ENCODE assay signal across 22 cellular contexts in genomic region chr15:99906356-99906755, GRCh38.
A peak's percentile ranks its signal among the peaks of the same experiment; 100 is the strongest.
DNase-seq lines count a peak whose midpoint lies in the region; ATAC-seq and TF ChIP-seq lines count a peak whose summit lies in the region.
"Had no signal": no experiment of that assay in that cellular context is flagged by ENCODE, and none has a peak within 500 bp of the region (broad histone marks: within the 10 kb centered on the region; RNA-seq: fewer than 3 reads in every experiment).

No MANE protein-coding gene starts in this region.

- no peaks in the 10 kb centered on the region for H3K27me3 Mint-ChIP-seq in activated CD4-positive, alpha-beta T cell treated with anti-CD3 and anti-CD28 coated beads for 36 hours
- H3K27me3 Mint-ChIP-seq: CD4-positive, alpha-beta T cell had no signal

- H2AFZ ChIP-seq in neural cell (ENCODE audit: low read depth, low read length), result no peak overlapping the region
- H2AFZ ChIP-seq: GM23248 had no signal

- H3K9me3 ChIP-seq in neural cell (ENCODE audit: low read length) (no peaks in the 10 kb centered on the region), thyroid gland (peaks cover 4% of the 10 kb centered on the region), right atrium auricular region (no peaks in the 10 kb centered on the region)

- no peaks in the 10 kb centered on the region for H3K79me2 ChIP-seq in neural cell (replicated peaks; ENCODE audit: insufficient read depth, low read length)

- H3K4me3 Mint-ChIP-seq in activated CD4-positive, alpha-beta T cell treated with anti-CD3 and anti-CD28 coated beads for 36 hours, result no peak overlapping the region
- H3K4me3 Mint-ChIP-seq: B cell; CD4-positive, alpha-beta T cell; CD8-positive, alpha-beta memory T cell had no signal

- H3K4me1 Mint-ChIP-seq in activated CD4-positive, alpha-beta T cell treated with anti-CD3 and anti-CD28 coated beads for 36 hours, result peaks cover 9% of the 10 kb centered on the region
- H3K4me1 Mint-ChIP-seq: B cell; CD8-positive, alpha-beta memory T cell had no signal

- no peak for TF ChIP-seq EP300 in neural cell (conservative IDR thresholded peaks at IDR 0.05; ENCODE audit: poor library complexity, severe bottlenecking)

- H3K9ac ChIP-seq in neural cell (ENCODE audit: low read length), result no peak overlapping the region
- H3K9ac ChIP-seq: BLaER1 treated with 17β-estradiol and CSF1 and Interleukin-3, amounts not matched to agents 10 nM and 100 nM; GM23248 had no signal

- H3K27ac ChIP-seq in neural cell (ENCODE audit: low read length) (peak overlapping the region; percentile 23), thyroid gland (peak overlapping the region in 2 of 3 donors; percentile 24 to 30), right atrium auricular region (no peak overlapping the region)
- H3K27ac ChIP-seq: 22Rv1; BLaER1 treated with 17β-estradiol and CSF1 and Interleukin-3, amounts not matched to agents 10 nM and 100 nM; GM23248 had no signal

- TF ChIP-seq POLR2A in thyroid gland (IDR thresholded peaks at IDR 0.05), result no peak

- H3K4me1 ChIP-seq in thyroid gland (peaks cover 24 to 26% of the 10 kb centered on the region in 2 donors), right atrium auricular region (no peaks in the 10 kb centered on the region)

- CTCF ChIA-PET in activated CD4-positive, alpha-beta T cell treated with anti-CD3 and anti-CD28 coated beads for 36 hours (lab: Charles Lee), result no interaction called here

- intact Hi-C loops in activated CD4-positive, alpha-beta T cell treated with anti-CD3 and anti-CD28 coated beads for 36 hours (cut with DNase I, micrococcal nuclease), result no loop called here
- intact Hi-C loops in thyroid gland (cut with DNase I), result no loop called here

- TF ChIP-seq CTCF in neural cell (IDR thresholded peaks at IDR 0.05; ENCODE audit: poor library complexity, severe bottlenecking), result no peak
- no peak for TF ChIP-seq CTCF in thyroid gland (IDR thresholded peaks at IDR 0.05)
- no peak for TF ChIP-seq CTCF in right atrium auricular region (IDR thresholded peaks at IDR 0.05)

- POLR2A ChIA-PET in activated CD4-positive, alpha-beta T cell treated with anti-CD3 and anti-CD28 coated beads for 36 hours (lab: Charles Lee), result no interaction called here

- H3K36me3 ChIP-seq in neural cell (ENCODE audit: insufficient read depth, low read length), result no peaks in the 10 kb centered on the region
- H3K36me3 ChIP-seq in thyroid gland, result no peaks in the 10 kb centered on the region
- no peaks in the 10 kb centered on the region for H3K36me3 ChIP-seq in right atrium auricular region
- H3K36me3 ChIP-seq: BLaER1 treated with 17β-estradiol and CSF1 and Interleukin-3, amounts not matched to agents 10 nM and 100 nM had no signal

- H3F3A ChIP-seq in neural cell (ENCODE audit: insufficient read depth, low read length, poor library complexity, severe bottlenecking), result no peaks in the 10 kb centered on the region

- no peak overlapping the region for H3K4me3 ChIP-seq in neural cell (ENCODE audit: low read length)
- H3K4me3 ChIP-seq in thyroid gland (replicated peaks in 1 of 3), result no peak overlapping the region
- H3K4me3 ChIP-seq in right atrium auricular region, result no peak overlapping the region
- H3K4me3 ChIP-seq: BLaER1 treated with 17β-estradiol and CSF1 and Interleukin-3, amounts not matched to agents 10 nM and 100 nM; GM12878; GM23248 had no signal

- 22 to 30% methylated on average over 4 of the region's 4 CpGs for WGBS in thyroid gland, 2 donors

- peak overlapping the region; percentile 58 for H3K27ac Mint-ChIP-seq in activated CD4-positive, alpha-beta T cell treated with anti-CD3 and anti-CD28 coated beads for 36 hours
- H3K27ac Mint-ChIP-seq: B cell; CD14-positive monocyte; CD4-positive, alpha-beta T cell; CD8-positive, alpha-beta memory T cell had no signal

- H3K36me3 Mint-ChIP-seq in activated CD4-positive, alpha-beta T cell treated with anti-CD3 and anti-CD28 coated beads for 36 hours (ENCODE audit: low read depth), result no peaks in the 10 kb centered on the region
- H3K36me3 Mint-ChIP-seq: CD14-positive monocyte; CD8-positive, alpha-beta memory T cell had no signal

- no peak for ATAC-seq in activated CD4-positive, alpha-beta T cell treated with anti-CD3 and anti-CD28 coated beads for 36 hours
- no peak for ATAC-seq in HG02571 (IDR thresholded peaks at IDR 0.05; ENCODE audit: unreplicated experiment)
- ATAC-seq: GM12878 had no signal

- H4K20me1 ChIP-seq in neural cell (ENCODE audit: insufficient read depth), result no peaks in the 10 kb centered on the region
- H4K20me1 ChIP-seq: BLaER1 treated with 17β-estradiol and CSF1 and Interleukin-3, amounts not matched to agents 10 nM and 100 nM had no signal

- H3K4me2 ChIP-seq in neural cell (ENCODE audit: low read length), result no peak overlapping the region

- no peak for TF ChIP-seq RAD21 in neural cell (conservative IDR thresholded peaks at IDR 0.05)

- H3K9me2 ChIP-seq in neural cell (ENCODE audit: insufficient read depth, low read length), result no peaks in the 10 kb centered on the region

- no peaks in the 10 kb centered on the region for H3K9me3 Mint-ChIP-seq in activated CD4-positive, alpha-beta T cell treated with anti-CD3 and anti-CD28 coated beads for 36 hours (ENCODE audit: low read depth)
- H3K9me3 Mint-ChIP-seq: CD4-positive, alpha-beta T cell; CD8-positive, alpha-beta memory T cell had no signal

- H3K27me3 ChIP-seq in neural cell (ENCODE audit: insufficient read depth, low read depth, low read length) (no peaks in the 10 kb centered on the region), thyroid gland (no peaks in the 10 kb centered on the region), right atrium auricular region (no peaks in the 10 kb centered on the region)
- H3K27me3 ChIP-seq: BLaER1 treated with 17β-estradiol and CSF1 and Interleukin-3, amounts not matched to agents 10 nM and 100 nM had no signal

- DNase-seq in activated CD4-positive, alpha-beta T cell treated with anti-CD3 and anti-CD28 coated beads for 36 hours, result no peak
- DNase-seq in activated CD4-positive, alpha-beta T cell treated with anti-CD3 and anti-CD28 coated beads, Interleukin-2, amount 50 U/mL, for 1 hour, result no peak
- DNase-seq in foreskin melanocyte (peak; percentile 96), thyroid gland (no peak), right atrium auricular region (ENCODE audit: low spot score) (no peak)
- DNase-seq in stimulated activated CD4-positive, alpha-beta T cell treated with anti-CD3 and anti-CD28 coated beads, Interleukin-1b, Interleukin-23, amount 100 ng/mL, for 48 hours, result no peak
- DNase-seq: CD4-positive, alpha-beta T cell; CD8-positive, alpha-beta memory T cell; DMS 273 treated with DMSO at 0.1 percent for 48 hours; DMS79; EL; GDM1; GM23248; H7; HCEC 1CT had no signal

TF ChIP-seq in neural cell, 6 proteins besides CTCF, POLR2A, EP300 and RAD21:
- no peak for TF ChIP-seq POLR2AphosphoS5 (IDR thresholded peaks at IDR 0.05)
- no peak for TF ChIP-seq MXI1 (conservative IDR thresholded peaks at IDR 0.05; ENCODE audit: poor library complexity, severe bottlenecking)
- no peak for TF ChIP-seq REST (IDR thresholded peaks at IDR 0.05; ENCODE audit: borderline replicate concordance)
- no peak for TF ChIP-seq SMC3 (conservative IDR thresholded peaks at IDR 0.05; ENCODE audit: poor library complexity)
- TF ChIP-seq TAF1 (IDR thresholded peaks at IDR 0.05; ENCODE audit: low read depth), result no peak
- no peak for TF ChIP-seq EZH2 (IDR thresholded peaks at IDR 0.05; ENCODE audit: borderline replicate concordance, insufficient read depth, low read length, poor library complexity, severe bottlenecking)

Comparison
In these comparisons a context has a peak if more than half of its experiments do, and no peak if none do; other contexts are left out.
1. H3K27ac ChIP-seq: peak in neural cell (single experiment) and thyroid gland (2 of 3); none in right atrium auricular region (0 of 2).